Comparison of ENCODE assay signal across 8 cellular contexts in genomic region chr13:51583875-51584730, GRCh38. TPM values are rescaled to one million over a fixed set of nuclear protein-coding genes. Genes with fewer than 3 reads are reported as not detected.
DNase-seq lines count a peak whose midpoint lies in the region; ATAC-seq and TF ChIP-seq lines count a peak whose summit lies in the region.

Gene WDFY2 (plus strand): TSS chr13:51584462. CDS start chr13:51584688, 226 bp downstream.

- H3K4me3 ChIP-seq in Panc1 (ENCODE audit: low read depth in 2 of 2, low read length in 2 of 2), result peak within 1 kb of the TSS; percentile 85 to 92
- H3K4me3 ChIP-seq in muscle layer of colon (ENCODE audit: low read depth in 1 of 2, low read length in 2 of 2), result peak within 1 kb of the TSS; percentile 92 to 98

- peak; percentile 78 for ATAC-seq in GM21723 (IDR thresholded peaks at IDR 0.05; ENCODE audit: unreplicated experiment)
- peak; percentile 89 for ATAC-seq in Panc1
- peak; percentile 95 for ATAC-seq in esophagus mucosa

- peak within 1 kb of the TSS; percentile 85 for H3K27ac ChIP-seq in Panc1 (ENCODE audit: low read length)
- peak within 1 kb of the TSS; percentile 95 for H3K27ac ChIP-seq in muscle layer of colon (ENCODE audit: low read depth, low read length)

- POLR2A ChIA-PET in Panc1 (lab: Charles Lee), result no interaction called here

- H3K36me3 ChIP-seq in Panc1 (ENCODE audit: control insufficient read depth, insufficient read depth, low read length) (no peaks in the 10 kb centered on the region), muscle layer of colon (ENCODE audit: insufficient read depth, low read length) (no peaks in the 10 kb centered on the region)

- no peaks in the 10 kb centered on the region for H3K9me3 ChIP-seq in Panc1 (ENCODE audit: control insufficient read depth, insufficient read depth, low read depth, low read length)
- no peaks in the 10 kb centered on the region for H3K9me3 ChIP-seq in muscle layer of colon (ENCODE audit: low read length)

- CTCF ChIA-PET in Panc1 (lab: Charles Lee), result no interaction called here

- in situ Hi-C loops in Panc1 (cut with HindIII; ENCODE audit: low pct_unique_long_range_greater_than_20kb, low sequenced_read_pairs), result no loop called here

- H3K4me1 ChIP-seq in Panc1 (ENCODE audit: control insufficient read depth, insufficient read depth, low read length) (peaks cover 19% of the 10 kb centered on the region), muscle layer of colon (ENCODE audit: insufficient read depth, low read length) (peaks cover 17% of the 10 kb centered on the region)

- DNase-seq in DMS53 treated with DMSO at 0.1 percent for 48 hours (lab: John Stamatoyannopoulos, UW; ENCODE audit: unreplicated experiment) (peak; percentile 99), KG1 (lab: John Stamatoyannopoulos, UW) (peak; percentile 98), Panc1 (ENCODE audit: low read depth, low spot score) (peak; percentile 96)
- DNase-seq in activated T-cell treated with anti-CD3 and anti-CD28 coated beads, Interleukin-2, amount 50 U/mL, for 48 hours, result peak; percentile 98 to 99
- DNase-seq in stimulated activated CD8-positive, alpha-beta memory T cell treated with anti-CD3 and anti-CD28 coated beads, Interleukin-7, amount 100 ng/mL, for 24 hours (ENCODE audit: low read depth), result peak; percentile 98

- intact Hi-C loops in Panc1 (cut with micrococcal nuclease; ENCODE audit: unreplicated experiment), result no loop called here

- peak within 1 kb of the TSS; percentile 69 for H3K9ac ChIP-seq in muscle layer of colon (ENCODE audit: low read length)

- no peak for TF ChIP-seq CTCF in Panc1 (IDR thresholded peaks at IDR 0.05)

- H3K27me3 ChIP-seq in Panc1 (ENCODE audit: control insufficient read depth, insufficient read depth, low read length) (no peaks in the 10 kb centered on the region), muscle layer of colon (ENCODE audit: control insufficient read depth in 1 of 2, insufficient read depth in 2 of 2, low read length in 2 of 2) (no peaks in the 10 kb centered on the region)

- no TSS peak for BruUV-seq in Panc1 (replicated peaks; lab: Mats Ljungman, UMichigan)

RNA-seq across cellular contexts. Expression of gene WDFY2, which starts in this region (rescaled TPM):
- total RNA-seq in Panc1 (2021; ENCODE audit: unreplicated experiment) (7.8 TPM), esophagus mucosa (15.9 TPM)
- 10.3 TPM for polyA plus RNA-seq in Panc1 (2012; ENCODE audit: insufficient read length)

Comparison
In these comparisons a context has a peak if more than half of its experiments do, and no peak if none do; other contexts are left out.
1. Peak in every context shown above with its lines: DNase-seq, ATAC-seq, H3K4me3 ChIP-seq and H3K27ac ChIP-seq.